Comparison of ENCODE assay signal across 17 cellular contexts in genomic region chr11:30741039-30741550, GRCh38.
DNase-seq lines count a peak whose midpoint lies in the region; ATAC-seq and TF ChIP-seq lines count a peak whose summit lies in the region.
"Had no signal": no experiment of that assay in that cellular context is flagged by ENCODE, and none has a peak within 500 bp of the region (broad histone marks: within the 10 kb centered on the region; RNA-seq: fewer than 3 reads in every experiment).

No MANE protein-coding gene starts in this region.

- H3K4me1 ChIP-seq in cardiac muscle cell (ENCODE audit: low read depth), result peaks cover 6% of the 10 kb centered on the region
- no peaks in the 10 kb centered on the region for H3K4me1 ChIP-seq in right atrium auricular region
- no peaks in the 10 kb centered on the region for H3K4me1 ChIP-seq in adipocyte (ENCODE audit: control insufficient read depth, insufficient read depth, low read length)
- no peaks in the 10 kb centered on the region for H3K4me1 ChIP-seq in mesodermal cell (ENCODE audit: control insufficient read depth, insufficient read depth, low read length, poor library complexity, severe bottlenecking)
- H3K4me1 ChIP-seq in upper lobe of right lung, result no peaks in the 10 kb centered on the region

- ATAC-seq in upper lobe of right lung, result no peak
- ATAC-seq: activated T-cell treated with anti-CD3 and anti-CD28 coated beads, Interleukin-2, amount 50 U/mL, for 4 hours; left cardiac atrium; natural killer cell; Panc1; T-helper 17 cell had no signal

- H3K36me3 ChIP-seq in cardiac muscle cell (no peaks in the 10 kb centered on the region), right atrium auricular region (no peaks in the 10 kb centered on the region), adipocyte (ENCODE audit: control insufficient read depth, insufficient read depth, low read length, severe bottlenecking) (no peaks in the 10 kb centered on the region), mesodermal cell (ENCODE audit: control insufficient read depth, insufficient read depth, low read length) (no peaks in the 10 kb centered on the region), upper lobe of right lung (no peaks in the 10 kb centered on the region)

- H3K27ac ChIP-seq in cardiac muscle cell (peak overlapping the region; percentile 57), right atrium auricular region (no peak overlapping the region), mesodermal cell (ENCODE audit: low read depth, low read length, severe bottlenecking) (peak overlapping the region; percentile 61), upper lobe of right lung (no peak overlapping the region)

- no peak overlapping the region for H3K4me3 ChIP-seq in cardiac muscle cell
- no peak overlapping the region for H3K4me3 ChIP-seq in right atrium auricular region
- H3K4me3 ChIP-seq in adipocyte (ENCODE audit: low read length), result peak overlapping the region; percentile 38
- H3K4me3 ChIP-seq in mesodermal cell (ENCODE audit: extremely low read depth, insufficient read depth, low read length, poor library complexity, severe bottlenecking), result no peak overlapping the region
- no peak overlapping the region for H3K4me3 ChIP-seq in upper lobe of right lung

- DNase-seq in cardiac muscle cell (ENCODE audit: low read depth in 1 of 2, low spot score in 1 of 2) (peak in 1 of 2 donors; percentile 60), right atrium auricular region (ENCODE audit: low spot score) (no peak), adipocyte (ENCODE audit: low read depth) (no peak), iPS-NIHi11 (ENCODE audit: low spot score) (no peak), upper lobe of right lung (no peak), LoVo (ENCODE audit: low spot score) (no peak), DMS 273 treated with DMSO at 0.1 percent for 48 hours (lab: John Stamatoyannopoulos, UW) (no peak)
- DNase-seq: activated CD4-positive, alpha-beta T cell treated with anti-CD3 and anti-CD28 coated beads for 48 hours; activated T-cell treated with anti-CD3 and anti-CD28 coated beads, Interleukin-2, amount 50 U/mL, for 4 hours; amniotic stem cell; left cardiac atrium; natural killer cell; NCI-H1105; NCI-H446; T-helper 17 cell had no signal

- no peaks in the 10 kb centered on the region for H3K27me3 ChIP-seq in cardiac muscle cell
- no peaks in the 10 kb centered on the region for H3K27me3 ChIP-seq in right atrium auricular region
- H3K27me3 ChIP-seq in adipocyte (replicated peaks; ENCODE audit: control insufficient read depth, insufficient read depth, low read length), result no peaks in the 10 kb centered on the region
- H3K27me3 ChIP-seq in upper lobe of right lung, result no peaks in the 10 kb centered on the region

- WGBS in mesodermal cell (ENCODE audit: insufficient coverage in 2 of 2), 2 experiments, result 92 to 93% methylated on average over 8 of the region's 10 CpGs

- no peak overlapping the region for H3K9ac ChIP-seq in adipocyte (ENCODE audit: low read length)

- H3K9me3 ChIP-seq in cardiac muscle cell (ENCODE audit: low read depth) (no peaks in the 10 kb centered on the region), right atrium auricular region (no peaks in the 10 kb centered on the region), adipocyte (ENCODE audit: control insufficient read depth, low read length) (no peaks in the 10 kb centered on the region), mesodermal cell (ENCODE audit: control insufficient read depth, low read length) (no peaks in the 10 kb centered on the region), upper lobe of right lung (no peaks in the 10 kb centered on the region)

- TF ChIP-seq CTCF in cardiac muscle cell (IDR thresholded peaks at IDR 0.05; ENCODE audit: low read depth, low read length) (no peak), right atrium auricular region (IDR thresholded peaks at IDR 0.05) (no peak), upper lobe of right lung (IDR thresholded peaks at IDR 0.05) (no peak)

- intact Hi-C loops in upper lobe of right lung (cut with DNase I), result no loop called here

Comparison
In these comparisons a context has a peak if more than half of its experiments do, and no peak if none do; other contexts are left out.
1. H3K27ac ChIP-seq: peak in cardiac muscle cell (single experiment) and mesodermal cell (single experiment); none in right atrium auricular region (0 of 2) and upper lobe of right lung (single experiment).